ENCODE assay signal across 11 cellular contexts in genomic region chr22:39254122-39254521, GRCh38. TPM values are rescaled to one million over a fixed set of nuclear protein-coding genes. Genes with fewer than 3 reads are reported as not detected.
A peak's percentile ranks its signal among the peaks of the same experiment; 100 is the strongest.
DNase-seq lines count a peak whose midpoint lies in the region; ATAC-seq, FAIRE-seq and TF ChIP-seq lines count a peak whose summit lies in the region.
"Had no signal": no experiment of that assay in that cellular context is flagged by ENCODE, and none has a peak within 500 bp of the region (broad histone marks: within the 10 kb centered on the region; RNA-seq: fewer than 3 reads in every experiment).

No MANE protein-coding gene starts in this region.

- H3K27ac Mint-ChIP-seq in T-cell = no peak overlapping the region
- H3K27ac Mint-ChIP-seq: activated B cell treated with CpG ODN at 0.5 μM for 24 hours had no signal

- FAIRE-seq in A549 (lab: Jason Lieb, UNC) (no peak), endothelial cell of umbilical vein (lab: Jason Lieb, UNC) (no peak)

- H4K20me1 ChIP-seq in PC-3 (ENCODE audit: low read length) (no peaks in the 10 kb centered on the region), endothelial cell of umbilical vein (replicated peaks; ENCODE audit: control insufficient read depth, extremely low read depth, insufficient read depth, low read length) (no peaks in the 10 kb centered on the region)

- 80% methylated on average over 2 of the region's 14 CpGs for WGBS in A549 (ENCODE audit: missing lambda C conversion rate)
- no CpG with 5 or more reads among the region's 14 CpGs for WGBS in neuronal stem cell (ENCODE audit: extremely low coverage in 2 of 2, insufficient read length in 2 of 2, insufficient replicate concordance in 1 of 2), 2 donors

- no peaks in the 10 kb centered on the region for H3K27me3 ChIP-seq in PC-3 (ENCODE audit: low read length)
- no peaks in the 10 kb centered on the region for H3K27me3 ChIP-seq in endothelial cell of umbilical vein (ENCODE audit: control insufficient read depth in 2 of 2, insufficient read depth in 2 of 2, low read length in 2 of 2)
- peaks cover 0 to 4% (median 0%) of the 10 kb centered on the region in 3 experiments for H3K27me3 ChIP-seq in neuronal stem cell (ENCODE audit: control insufficient read depth in 3 of 3, insufficient read depth in 3 of 3, low read depth in 1 of 3, low read length in 3 of 3)

- H3K4me3 ChIP-seq in A549 = no peak overlapping the region
- H3K4me3 ChIP-seq in PC-3 (ENCODE audit: low read length) = no peak overlapping the region; the same call in 1 of the 2 replicates
- H3K4me3 ChIP-seq in endothelial cell of umbilical vein (replicated peaks in 1 of 3; ENCODE audit: insufficient read depth in 1 of 3, low read depth in 1 of 3, low read length in 3 of 3) = no peak overlapping the region
- H3K4me3 ChIP-seq in neuronal stem cell (ENCODE audit: low read length in 2 of 2) = no peak overlapping the region
- H3K4me3 ChIP-seq: spleen had no signal

- no peak overlapping the region for H4K91ac ChIP-seq in neuronal stem cell (ENCODE audit: low read depth, low read length, poor library complexity)

- no peak overlapping the region for H2AFZ ChIP-seq in PC-3 (ENCODE audit: low read length)
- H2AFZ ChIP-seq in endothelial cell of umbilical vein (ENCODE audit: low read depth, low read length) = no peak overlapping the region
- peak overlapping the region; percentile 89 for H2AFZ ChIP-seq in neuronal stem cell (ENCODE audit: low read length)

- peak overlapping the region; percentile 47 for H3K14ac ChIP-seq in neuronal stem cell (ENCODE audit: low read length)

- H4K8ac ChIP-seq in neuronal stem cell (ENCODE audit: low read depth, low read length) = peak overlapping the region; percentile 70

- H3K9me3 ChIP-seq in A549 (no peaks in the 10 kb centered on the region), PC-3 (ENCODE audit: low read length) (no peaks in the 10 kb centered on the region), endothelial cell of umbilical vein (replicated peaks; ENCODE audit: control insufficient read depth, insufficient read depth, low read length) (no peaks in the 10 kb centered on the region), neuronal stem cell (replicated peaks in 1 of 2; ENCODE audit: control insufficient read depth in 2 of 2, insufficient read depth in 1 of 2, low read depth in 1 of 2, low read length in 2 of 2) (no peaks in the 10 kb centered on the region)
- H3K9me3 ChIP-seq: spleen had no signal

- POLR2A ChIA-PET in A549 (lab: Yijun Ruan, JAX) = interaction anchor here (1.3 to 1.7 kb wide), 2 partner anchors 38 to 64 kb away, joined by 4 to 8 read pairs; no protein-coding TSS in a partner anchor
- POLR2A ChIA-PET in PC-3 (lab: Charles Lee; ENCODE audit: unreplicated experiment) = no interaction called here
- POLR2A ChIA-PET in endothelial cell of umbilical vein (lab: Charles Lee) = interaction anchor here (1.4 to 2.5 kb wide), 3 partner anchors 9 to 29 kb away, joined by 3 to 20 read pairs (median 4); partner anchors contain the start of gene PDGFB
- POLR2A ChIA-PET in T-cell (lab: Charles Lee) = no interaction called here

- no peaks in the 10 kb centered on the region for H3K9me3 Mint-ChIP-seq in T-cell
- H3K9me3 Mint-ChIP-seq: activated B cell treated with CpG ODN at 0.5 μM for 24 hours; natural killer cell treated with Interleukin-12 subunit alpha and Interleukin-12 subunit beta and Interleukin-15 and Interleukin-18, amount 100 ng/mL, for 72 hours had no signal

- H3K9me1 ChIP-seq in endothelial cell of umbilical vein (replicated peaks; ENCODE audit: control insufficient read depth, extremely low read depth, insufficient read depth, low read length) = no peaks in the 10 kb centered on the region

- no peak for TF ChIP-seq EP300 in A549 (IDR thresholded peaks at IDR 0.05)

- H2AK5ac ChIP-seq in neuronal stem cell (ENCODE audit: low read depth, low read length) = peak overlapping the region; percentile 97

- BruUV-seq in PC-3 (replicated peaks; lab: Mats Ljungman, UMichigan) (no TSS peak), endothelial cell of umbilical vein (replicated peaks; lab: Mats Ljungman, UMichigan) (no TSS peak)

- peak overlapping the region; percentile 57 for H2BK5ac ChIP-seq in neuronal stem cell (ENCODE audit: low read length)

- H3F3A ChIP-seq in PC-3 (ENCODE audit: low read length, unreplicated experiment) = no peaks in the 10 kb centered on the region

- no peak overlapping the region for H3K4me3 Mint-ChIP-seq in T-cell
- H3K4me3 Mint-ChIP-seq: activated B cell treated with CpG ODN at 0.5 μM for 24 hours had no signal

- no peak for TF ChIP-seq RAD21 in A549 (conservative IDR thresholded peaks at IDR 0.05 in 1 of 2, IDR thresholded peaks at IDR 0.05 in 1 of 2)

- intact Hi-C loops in PC-3 (cut with micrococcal nuclease) (loop anchor here (5.0 kb wide), 1 partner anchor 38 kb away; no protein-coding TSS in a partner anchor), endothelial cell of umbilical vein (cut with micrococcal nuclease) (loop anchor here (10.0 kb wide), 1 partner anchor 271 kb away; the partner anchor contains the start of gene ATF4)

- H2BK15ac ChIP-seq in neuronal stem cell (ENCODE audit: low read length) = peak overlapping the region; percentile 32

- H3K4ac ChIP-seq in neuronal stem cell (ENCODE audit: low read length) = peak overlapping the region; percentile 59

- H3K9me2 ChIP-seq in PC-3 (replicated peaks; ENCODE audit: low read length) = no peaks in the 10 kb centered on the region

- H3K36me3 ChIP-seq in PC-3 (ENCODE audit: low read depth, low read length) (no peaks in the 10 kb centered on the region), endothelial cell of umbilical vein (ENCODE audit: control insufficient read depth in 2 of 2, extremely low read depth in 1 of 2, insufficient read depth in 2 of 2, low read length in 2 of 2) (no peaks in the 10 kb centered on the region), neuronal stem cell (replicated peaks in 1 of 2; ENCODE audit: control insufficient read depth in 2 of 2, insufficient read depth in 2 of 2, low read length in 2 of 2) (no peaks in the 10 kb centered on the region)
- H3K36me3 ChIP-seq: spleen had no signal

- TF ChIP-seq POLR2A in A549 (IDR thresholded peaks at IDR 0.05; ENCODE audit: low read length) (no peak), endothelial cell of umbilical vein (IDR thresholded peaks at IDR 0.05; ENCODE audit: low read depth, low read length) (no peak)

- H2BK120ac ChIP-seq in neuronal stem cell (ENCODE audit: low read depth, low read length) = no peak overlapping the region

- DNase-seq in A549 (ENCODE audit: low read depth in 1 of 2, low spot score in 1 of 2) (no peak), PC-3 (no peak), endothelial cell of umbilical vein (ENCODE audit: low read depth, low spot score) (no peak), neuronal stem cell (ENCODE audit: low spot score) (no peak), CD1c-positive myeloid dendritic cell (ENCODE audit: extremely low spot score) (no peak), inferior parietal cortex (ENCODE audit: extremely low spot score) (no peak), T-cell (no peak)
- DNase-seq: activated B cell treated with CpG ODN at 0.5 μM for 24 hours, spleen had no signal

- peak overlapping the region; percentile 46 for H2BK12ac ChIP-seq in neuronal stem cell (ENCODE audit: low read length)

- H3K27me3 Mint-ChIP-seq in T-cell = peaks cover 22 to 34% of the 10 kb centered on the region in 2 donors

- H3K27ac ChIP-seq in A549 (peak overlapping the region; percentile 78 to 91), PC-3 (ENCODE audit: low read length) (peak overlapping the region; percentile 80), endothelial cell of umbilical vein (ENCODE audit: insufficient read depth, low read depth, low read length) (peak overlapping the region; percentile 96), neuronal stem cell (replicated peaks; ENCODE audit: low read length) (no peak overlapping the region)

- no peaks in the 10 kb centered on the region for H3K79me1 ChIP-seq in neuronal stem cell (ENCODE audit: low read depth, low read length)

- TF ChIP-seq CTCF in A549 (IDR thresholded peaks at IDR 0.05) (no peak), PC-3 (conservative IDR thresholded peaks at IDR 0.05; ENCODE audit: low read depth, low read length) (no peak), endothelial cell of umbilical vein (IDR thresholded peaks at IDR 0.05; ENCODE audit: extremely low read depth in 1 of 2, insufficient read depth in 1 of 2, low read depth in 1 of 2, low read length in 2 of 2) (no peak)

- H3K79me2 ChIP-seq in PC-3 (ENCODE audit: low read length) (no peaks in the 10 kb centered on the region), endothelial cell of umbilical vein (ENCODE audit: control insufficient read depth, insufficient read depth, low read length) (no peaks in the 10 kb centered on the region)

- dilution Hi-C loops in endothelial cell of umbilical vein (cut with MboI; ENCODE audit: extremely low pct_ligation_motif_present, low sequenced_read_pairs) = no loop called here

- ATAC-seq in A549 (peak; percentile 10 to 32; a peak in 3 of 6 replicates), PC-3 (no peak), GM18511 (IDR thresholded peaks at IDR 0.05; ENCODE audit: unreplicated experiment) (no peak), T-cell (replicated peaks in 1 of 4) (no peak)

- H3K9ac ChIP-seq in PC-3 (ENCODE audit: low read length) (peak overlapping the region; percentile 45; the same call in 1 of the 2 replicates), endothelial cell of umbilical vein (replicated peaks; ENCODE audit: extremely low read depth, insufficient read depth, low read length) (peak overlapping the region; percentile 89), neuronal stem cell (ENCODE audit: low read depth, low read length, poor library complexity) (peak overlapping the region; percentile 74)

- peak overlapping the region; percentile 4 for H3K23ac ChIP-seq in neuronal stem cell (ENCODE audit: low read depth, low read length, poor library complexity)

- peak overlapping the region; percentile 96 for H3K4me2 ChIP-seq in A549
- peak overlapping the region; percentile 81 for H3K4me2 ChIP-seq in PC-3 (ENCODE audit: low read length)
- H3K4me2 ChIP-seq in endothelial cell of umbilical vein (ENCODE audit: insufficient read depth, low read length) = no peak overlapping the region
- no peak overlapping the region for H3K4me2 ChIP-seq in neuronal stem cell (ENCODE audit: insufficient read depth, low read length, poor library complexity, severe bottlenecking)

- no peaks in the 10 kb centered on the region for H3K36me3 Mint-ChIP-seq in T-cell
- H3K36me3 Mint-ChIP-seq: natural killer cell treated with Interleukin-12 subunit alpha and Interleukin-12 subunit beta and Interleukin-15 and Interleukin-18, amount 100 ng/mL, for 72 hours had no signal

- CTCF ChIA-PET in A549 (lab: Yijun Ruan, JAX) = interaction anchor here (0.6 to 2.9 kb wide), 6 partner anchors 10 to 118 kb away, joined by 3 to 16 read pairs (median 4); partner anchors contain the start of gene PDGFB
- CTCF ChIA-PET in PC-3 (lab: Charles Lee) = interaction anchor here (0.9 kb wide), 1 partner anchor 83 kb away, joined by 9 read pairs; no protein-coding TSS in a partner anchor
- CTCF ChIA-PET in endothelial cell of umbilical vein (lab: Charles Lee) = interaction anchor here (2.0 to 2.1 kb wide), 3 partner anchors 29 to 57 kb away, joined by 7 to 11 read pairs (median 10); no protein-coding TSS in a partner anchor
- CTCF ChIA-PET in T-cell (lab: Charles Lee) = no interaction called here

- peaks cover 41% of the 10 kb centered on the region for H3K4me1 ChIP-seq in A549
- H3K4me1 ChIP-seq in PC-3 (ENCODE audit: insufficient read depth, low read length) = peaks cover 39% of the 10 kb centered on the region
- peaks cover 34% of the 10 kb centered on the region for H3K4me1 ChIP-seq in endothelial cell of umbilical vein (ENCODE audit: control insufficient read depth, extremely low read depth, insufficient read depth, low read length)
- peaks cover 33 to 44% of the 10 kb centered on the region in 2 donors for H3K4me1 ChIP-seq in neuronal stem cell (ENCODE audit: control insufficient read depth in 2 of 2, insufficient read depth in 1 of 2, low read depth in 1 of 2, low read length in 2 of 2)

- peaks cover 19 to 37% (median 19%) of the 10 kb centered on the region in 3 donors for H3K4me1 Mint-ChIP-seq in T-cell

- H3K18ac ChIP-seq in neuronal stem cell (ENCODE audit: low read length) = peak overlapping the region; percentile 91

RNA-seq across cellular contexts. Expression of gene PDGFB, which starts 9.3 kb away (rescaled TPM):
- 4.0 and 4.5 TPM in 2 replicates for polyA plus RNA-seq in A549 (2011; rRNA removed)
- polyA plus RNA-seq in A549 (2012; cell fraction: cytosol; rRNA removed) = 4.0 and 5.2 TPM in 2 replicates
- polyA plus RNA-seq in A549 (2012; cell fraction: nucleus; rRNA removed) = 7.2 and 9.2 TPM in 2 replicates
- polyA plus RNA-seq in A549 (2017; fragmentation: RNase III; extraction: RNeasy Plus Mini Kit Qiagen cat#74134 plus additional on column Dnase treatment) = 2.1 to 3.3 TPM (median 3.0 TPM) in 3 replicates
- 3.2 and 4.7 TPM in 2 replicates for polyA minus RNA-seq in A549 (2011; rRNA and poly(A)+ RNA removed)
- 29.7 and 33.1 TPM in 2 replicates for total RNA-seq in PC-3 (2014; rRNA removed)
- 240 and 273 TPM in 2 replicates for total RNA-seq in endothelial cell of umbilical vein
- 135 and 179 TPM in 2 replicates for polyA plus RNA-seq in endothelial cell of umbilical vein
- 144 and 170 TPM in 2 replicates for polyA plus RNA-seq in endothelial cell of umbilical vein (2011; cell fraction: cytosol; rRNA removed)
- 102 and 122 TPM in 2 replicates for polyA plus RNA-seq in endothelial cell of umbilical vein (2011; cell fraction: nucleus; rRNA removed)
- polyA plus RNA-seq in endothelial cell of umbilical vein (2012) = 57.8 and 101 TPM in 2 replicates
- 185 and 212 TPM in 2 replicates for polyA minus RNA-seq in endothelial cell of umbilical vein
- polyA minus RNA-seq in endothelial cell of umbilical vein (2011; cell fraction: cytosol; rRNA and poly(A)+ RNA removed) = 3.4 TPM
- polyA minus RNA-seq in endothelial cell of umbilical vein (2011; cell fraction: nucleus; rRNA and poly(A)+ RNA removed) = 44.9 and 58.4 TPM in 2 replicates
- 2.6 TPM for polyA plus RNA-seq in neuronal stem cell (2013, experiment 1 of 2)
- polyA plus RNA-seq in neuronal stem cell (2013, experiment 2 of 2) = 2.8 TPM
- total RNA-seq in T-cell = 10 to 100 TPM in 2 of 5 donors, 1 to 10 TPM in 3; 2.9 to 18.3 (median 4.6) TPM
- total RNA-seq: activated B cell treated with CpG ODN at 0.5 μM for 24 hours; natural killer cell treated with Interleukin-12 subunit alpha and Interleukin-12 subunit beta and Interleukin-15 and Interleukin-18, amount 100 ng/mL, for 72 hours had no signal

Comparison
In these comparisons a context has a peak if more than half of its experiments do, and no peak if none do; other contexts are left out.
1. ATAC-seq: peak in A549 (2 of 2); none in PC-3 (single experiment), GM18511 (single experiment) and T-cell (0 of 4).
2. H3K4me2 ChIP-seq: peak in A549 (single experiment) and PC-3 (single experiment); none in endothelial cell of umbilical vein (single experiment) and neuronal stem cell (single experiment).
3. CTCF ChIA-PET loops: an anchor here in A549 (0.6 to 2.9 kb wide), PC-3 (0.9 kb wide) and endothelial cell of umbilical vein (2.0 to 2.1 kb wide); none called in T-cell.
4. POLR2A ChIA-PET loops: an anchor here in A549 (1.3 to 1.7 kb wide) and endothelial cell of umbilical vein (1.4 to 2.5 kb wide); none called in PC-3 and T-cell.
5. Peak in every context shown above with its lines, with median percentiles within 50 percentile points of each other: H3K9ac ChIP-seq.